In the genomic region with DNA sequence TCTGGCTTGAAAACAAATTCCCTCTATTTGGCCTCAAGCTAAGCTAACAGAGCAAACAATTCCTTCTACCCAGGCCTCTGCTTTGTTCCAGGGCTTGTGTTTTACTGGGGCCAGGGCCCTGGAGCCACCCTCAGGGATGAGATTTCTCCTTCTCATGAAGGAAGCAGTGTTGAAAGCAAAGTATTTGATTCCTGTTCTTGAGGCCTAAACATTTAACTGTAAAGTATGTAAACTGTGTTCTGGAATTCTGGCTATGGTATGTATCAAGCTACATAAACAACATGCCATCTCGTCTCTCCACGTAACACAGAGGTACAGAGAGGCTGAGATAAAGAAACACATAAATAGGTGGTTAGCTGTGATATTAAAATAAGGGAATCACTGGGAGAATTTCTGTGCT, we compare ENCODE assay signal across 21 cellular contexts.
"Had no signal": no experiment of that assay in that cellular context is flagged by ENCODE, and none has a peak within 500 bp of the region (broad histone marks: within the 10 kb centered on the region; RNA-seq: fewer than 3 reads in every experiment).

No MANE protein-coding gene starts in this region.

- H3K27ac Mint-ChIP-seq: activated naive CD4-positive, alpha-beta T cell treated with anti-CD3 and anti-CD28 coated beads, Interleukin-2, amount 50 U/mL, for 72 hours; endodermal cell; immature natural killer cell; memory B cell; naive thymus-derived CD4-positive, alpha-beta T cell; neural progenitor cell; stimulated activated naive CD8-positive, alpha-beta T cell treated with anti-CD3 and anti-CD28 coated beads, Interleukin-15, Interleukin-2, amounts not matched to agents 100 ng/mL and 50 ng/mL, for 24 hours; type B pancreatic cell had no signal

- H3K27ac ChIP-seq: colonic mucosa, epithelial cell of prostate, heart left ventricle, neural progenitor cell, prostate gland, suprapubic skin, WERI-Rb-1 had no signal

- H3K4me1 ChIP-seq: colonic mucosa, heart left ventricle, neural progenitor cell, prostate gland, suprapubic skin had no signal

- H3K4me3 ChIP-seq: colonic mucosa, heart left ventricle, neural progenitor cell, prostate gland, suprapubic skin had no signal

- H3K4me1 Mint-ChIP-seq: endodermal cell; immature natural killer cell; memory B cell; naive thymus-derived CD4-positive, alpha-beta T cell; neural progenitor cell had no signal

- H3K36me3 Mint-ChIP-seq: neural progenitor cell had no signal

- ATAC-seq: activated naive CD4-positive, alpha-beta T cell treated with anti-CD3 and anti-CD28 coated beads, Interleukin-2, amount 50 U/mL, for 72 hours; heart left ventricle; naive thymus-derived CD4-positive, alpha-beta T cell; right cardiac atrium had no signal

- H3K27me3 Mint-ChIP-seq: memory B cell; naive thymus-derived CD4-positive, alpha-beta T cell; stimulated activated naive CD8-positive, alpha-beta T cell treated with anti-CD3 and anti-CD28 coated beads, Interleukin-15, Interleukin-2, amounts not matched to agents 100 ng/mL and 50 ng/mL, for 24 hours; type B pancreatic cell had no signal

- H3K9me3 ChIP-seq: colonic mucosa, heart left ventricle, prostate gland, suprapubic skin had no signal

- H3K36me3 ChIP-seq: colonic mucosa, heart left ventricle, neural progenitor cell, prostate gland, suprapubic skin, WERI-Rb-1 had no signal

- H3K4me3 Mint-ChIP-seq: endodermal cell; immature natural killer cell; memory B cell; naive thymus-derived CD4-positive, alpha-beta T cell; neural progenitor cell; stimulated activated naive CD8-positive, alpha-beta T cell treated with anti-CD3 and anti-CD28 coated beads, Interleukin-15, Interleukin-2, amounts not matched to agents 100 ng/mL and 50 ng/mL, for 24 hours; type B pancreatic cell had no signal

- H3K27me3 ChIP-seq: colonic mucosa, heart left ventricle, neural progenitor cell, suprapubic skin had no signal

- H3K9me3 Mint-ChIP-seq: immature natural killer cell; neural progenitor cell; stimulated activated naive CD8-positive, alpha-beta T cell treated with anti-CD3 and anti-CD28 coated beads, Interleukin-15, Interleukin-2, amounts not matched to agents 100 ng/mL and 50 ng/mL, for 24 hours; type B pancreatic cell had no signal

- DNase-seq: activated CD4-positive, alpha-beta T cell treated with anti-CD3 and anti-CD28 coated beads for 1 hour; activated CD4-positive, alpha-beta T cell treated with anti-CD3 and anti-CD28 coated beads, Interleukin-2, amount 50 U/mL, for 48 hours; activated gamma-delta T cell treated with Interleukin-2 at 50 U/mL for 16 hours; amniotic stem cell; colonic mucosa; endodermal cell; foreskin melanocyte; heart left ventricle; immature natural killer cell; naive thymus-derived CD4-positive, alpha-beta T cell; right cardiac atrium; stimulated activated CD4-positive, alpha-beta T cell treated with anti-CD3 and anti-CD28 coated beads, Interleukin-2, amount 100 ng/mL, for 24 hours; WERI-Rb-1 had no signal
